In the genomic region with DNA sequence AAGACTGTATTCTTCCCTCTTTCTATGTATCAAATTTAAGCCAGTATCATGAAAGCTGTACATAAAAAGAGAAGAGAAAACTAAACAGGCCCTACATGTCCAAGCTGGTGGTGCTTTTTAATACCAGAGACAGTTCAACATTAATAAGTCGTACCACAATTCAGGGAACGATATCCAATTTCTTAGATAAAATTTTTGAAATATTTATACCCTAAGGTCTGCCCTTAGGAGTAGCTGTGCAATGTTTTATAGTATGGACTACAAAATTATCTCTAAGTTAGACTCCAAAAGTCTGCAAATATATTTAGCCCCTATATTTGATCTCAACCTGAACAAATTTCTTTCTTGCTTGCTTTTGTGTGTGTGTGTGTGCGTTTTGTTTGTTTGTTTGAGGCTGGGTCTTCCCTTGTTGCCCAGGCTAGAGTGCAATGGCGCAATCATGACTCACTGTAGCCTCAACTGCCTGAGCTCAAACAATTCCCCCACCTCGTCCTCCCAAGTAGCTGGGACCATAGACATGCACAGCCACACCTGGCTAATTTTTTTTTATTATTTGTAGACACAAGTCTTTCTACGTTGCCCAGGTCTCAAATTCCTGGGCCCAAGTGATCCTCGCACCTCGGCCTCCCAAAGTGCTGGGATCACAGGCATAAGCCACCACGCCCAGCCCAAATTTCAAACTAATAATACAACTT, we compare ENCODE assay signal across 11 cellular contexts. TPM values are rescaled to one million over a fixed set of nuclear protein-coding genes. Genes with fewer than 3 reads are reported as not detected.
A peak's percentile ranks its signal among the peaks of the same experiment; 100 is the strongest.
DNase-seq lines count a peak whose midpoint lies in the region; ATAC-seq, FAIRE-seq and TF ChIP-seq lines count a peak whose summit lies in the region.
"Had no signal": no experiment of that assay in that cellular context is flagged by ENCODE, and none has a peak within 500 bp of the region (broad histone marks: within the 10 kb centered on the region; RNA-seq: fewer than 3 reads in every experiment).

No MANE protein-coding gene starts in this region.

- no peaks in the 10 kb centered on the region for H3K9me3 ChIP-seq in heart right ventricle
- no peaks in the 10 kb centered on the region for H3K9me3 ChIP-seq in K562 (replicated peaks; ENCODE audit: control insufficient read depth, insufficient read depth, low read depth, low read length)
- no peaks in the 10 kb centered on the region for H3K9me3 ChIP-seq in mesenchymal stem cell (ENCODE audit: control insufficient read depth, low read length)

- no TSS peak for BruUV-seq in K562 (replicated peaks; lab: Mats Ljungman, UMichigan)

- H3K9me1 ChIP-seq in K562 (ENCODE audit: control insufficient read depth, insufficient read depth, low read length) = no peaks in the 10 kb centered on the region

- peaks cover 55% of the 10 kb centered on the region for H3K79me2 ChIP-seq in K562 (ENCODE audit: control insufficient read depth, insufficient read depth, low read length)

- H2BK5ac ChIP-seq in mesenchymal stem cell (ENCODE audit: low read depth, low read length, poor library complexity, severe bottlenecking) = no peak overlapping the region

- H3K27me3 ChIP-seq in heart right ventricle (no peaks in the 10 kb centered on the region), K562 (ENCODE audit: control insufficient read depth in 2 of 2, insufficient read depth in 2 of 2, low read length in 2 of 2) (no peaks in the 10 kb centered on the region), mesenchymal stem cell (ENCODE audit: control insufficient read depth in 1 of 2, insufficient read depth in 1 of 2, low read length in 2 of 2) (no peaks in the 10 kb centered on the region)

- POLR2A ChIA-PET in K562 (lab: Yijun Ruan, JAX) = interaction anchor here (0.6 to 1.8 kb wide), 7 partner anchors 9 to 78 kb away, joined by 3 to 19 read pairs (median 3); partner anchors contain the start of gene FRAT1

- ATAC-seq in heart right ventricle (peak in 2 of 8 donors; percentile 31 to 48), Right ventricle myocardium superior (ENCODE audit: poor library complexity) (no peak), K562 (peak; percentile 64), natural killer cell (no peak), GM18873 (IDR thresholded peaks at IDR 0.05; ENCODE audit: low FRiP score, unreplicated experiment) (no peak)

- no peak overlapping the region for H3K14ac ChIP-seq in mesenchymal stem cell (ENCODE audit: low read length in 2 of 2)

- no peaks in the 10 kb centered on the region for H3K9me3 Mint-ChIP-seq in natural killer cell
- H3K9me3 Mint-ChIP-seq: immature natural killer cell had no signal

- H2BK15ac ChIP-seq in mesenchymal stem cell (ENCODE audit: low read depth, poor library complexity, severe bottlenecking) = no peak overlapping the region

- no peaks in the 10 kb centered on the region for H3K36me3 Mint-ChIP-seq in natural killer cell
- H3K36me3 Mint-ChIP-seq: immature natural killer cell had no signal

- TF ChIP-seq POLR2A in K562 (conservative IDR thresholded peaks at IDR 0.05) = no peak
- no peak for TF ChIP-seq POLR2A in GM12891 (IDR thresholded peaks at IDR 0.05; ENCODE audit: low read depth, low read length)

- DNase-seq in heart right ventricle (no peak), Right ventricle myocardium superior (no peak), K562 (ENCODE audit: extremely low read depth in 1 of 4, low spot score in 3 of 4) (peak in 1 of 4 experiments; percentile 38), mesenchymal stem cell (peak; percentile 71), GM12891 (ENCODE audit: insufficient read length, low spot score) (no peak), natural killer cell (no peak), DMS 273 (lab: John Stamatoyannopoulos, UW; ENCODE audit: unreplicated experiment) (no peak)
- DNase-seq: activated CD8-positive, alpha-beta memory T cell treated with anti-CD3 and anti-CD28 coated beads for 24 hours; KG1 had no signal

- peaks cover 0 to 8% of the 10 kb centered on the region in 2 donors for H3K4me1 Mint-ChIP-seq in natural killer cell
- H3K4me1 Mint-ChIP-seq: immature natural killer cell had no signal

- no peak overlapping the region for H3K4ac ChIP-seq in mesenchymal stem cell (ENCODE audit: low read depth in 1 of 2, low read length in 2 of 2)

- peak overlapping the region in 1 of 2 experiments; percentile 24; a peak in 1 of 4 replicates for H3K9ac ChIP-seq in K562 (ENCODE audit: insufficient read depth in 1 of 2, low read depth in 2 of 2, low read length in 2 of 2)
- peak overlapping the region; percentile 68 for H3K9ac ChIP-seq in mesenchymal stem cell (ENCODE audit: low read length)

- no peak overlapping the region for H3K4me3 Mint-ChIP-seq in natural killer cell
- H3K4me3 Mint-ChIP-seq: immature natural killer cell had no signal

- no peaks in the 10 kb centered on the region for H3K36me3 ChIP-seq in heart right ventricle
- no peaks in the 10 kb centered on the region for H3K36me3 ChIP-seq in K562 (ENCODE audit: control insufficient read depth, insufficient read depth, low read length)
- H3K36me3 ChIP-seq in mesenchymal stem cell (ENCODE audit: control insufficient read depth in 1 of 2, insufficient read depth in 2 of 2, low read depth in 1 of 2, low read length in 2 of 2) = no peaks in the 10 kb centered on the region

- H3K4me3 ChIP-seq in heart right ventricle (peak overlapping the region in 1 of 10 donors; percentile 2), K562 (no peak overlapping the region), mesenchymal stem cell (ENCODE audit: insufficient read depth in 1 of 2, low read depth in 1 of 2, low read length in 2 of 2) (no peak overlapping the region)

- no peak overlapping the region for H4K8ac ChIP-seq in mesenchymal stem cell (ENCODE audit: low read length)

- no peaks in the 10 kb centered on the region for H3K27me3 Mint-ChIP-seq in natural killer cell (ENCODE audit: low read depth in 2 of 2)

- no peak for FAIRE-seq in K562 (lab: Jason Lieb, UNC)
- FAIRE-seq in GM12891 (lab: Jason Lieb, UNC) = no peak

- CTCF ChIA-PET in K562 (lab: Yijun Ruan, JAX; ENCODE audit: low intra/inter-chr PET ratio) = interaction anchor here (0.6 to 1.2 kb wide), 5 partner anchors 11 to 788 kb away, joined by 3 to 4 read pairs (median 4); no protein-coding TSS in a partner anchor

- in situ Hi-C loops in K562 (cut with MboI) = no loop called here

- H3K4me1 ChIP-seq in heart right ventricle = peaks cover 0 to 25% (median 20%) of the 10 kb centered on the region in 9 donors
- H3K4me1 ChIP-seq in K562 (replicated peaks in 1 of 2; ENCODE audit: control insufficient read depth in 2 of 2, insufficient read depth in 2 of 2, low read length in 2 of 2) = peaks cover 4 to 8% of the 10 kb centered on the region in 2 experiments; a peak in 4 of 5 replicates
- no peaks in the 10 kb centered on the region for H3K4me1 ChIP-seq in mesenchymal stem cell (ENCODE audit: control insufficient read depth, insufficient read depth, low read depth, low read length)

- H4K91ac ChIP-seq in mesenchymal stem cell (ENCODE audit: low read length) = no peak overlapping the region

- no peak overlapping the region for H3K4me2 ChIP-seq in K562 (ENCODE audit: insufficient read depth, low read length)
- no peak overlapping the region for H3K4me2 ChIP-seq in mesenchymal stem cell (ENCODE audit: low read length, poor library complexity, severe bottlenecking)

- peaks cover 16% of the 10 kb centered on the region for H3K79me1 ChIP-seq in mesenchymal stem cell (replicated peaks; ENCODE audit: low read length, poor library complexity, severe bottlenecking)

- no peak for TF ChIP-seq EP300 in K562 (IDR thresholded peaks at IDR 0.05; ENCODE audit: low read length)

- H2AK5ac ChIP-seq in mesenchymal stem cell (ENCODE audit: low read length, severe bottlenecking) = no peak overlapping the region

- no peak overlapping the region for H2BK120ac ChIP-seq in mesenchymal stem cell (ENCODE audit: low read depth, low read length)

- H3K27ac Mint-ChIP-seq in natural killer cell = no peak overlapping the region
- H3K27ac Mint-ChIP-seq: immature natural killer cell had no signal

- no peak overlapping the region for H3K18ac ChIP-seq in mesenchymal stem cell (ENCODE audit: low read depth in 1 of 2, low read length in 2 of 2)

- WGBS in heart right ventricle, 2 donors = 78 to 83% methylated on average over 9 of the region's 9 CpGs
- WGBS in K562 (ENCODE audit: insufficient coverage, low coverage, missing lambda C conversion rate) = 57% methylated on average over 8 of the region's 9 CpGs
- 76% methylated on average over 6 of the region's 9 CpGs for WGBS in mesenchymal stem cell

- intact Hi-C loops in heart right ventricle (cut with DNase I) = loop anchor here in 5 of 10 donors (2.0 to 10.0 kb wide), 5 partner anchors 53 to 78 kb away; partner anchors contain the start of gene FRAT2 (in 2 of the 5)
- intact Hi-C loops in Right ventricle myocardium superior (cut with DNase I) = no loop called here
- intact Hi-C loops in K562 (cut with micrococcal nuclease) = loop anchor here (2.0 kb wide), 2 partner anchors 54 to 76 kb away; no protein-coding TSS in a partner anchor
- intact Hi-C loops in natural killer cell (cut with micrococcal nuclease) = loop anchor here (2.0 to 5.0 kb wide), 2 partner anchors 53 to 78 kb away; partner anchors contain the start of gene FRAT2

- no peaks in the 10 kb centered on the region for H4K20me1 ChIP-seq in K562 (replicated peaks; ENCODE audit: control insufficient read depth, insufficient read depth, low read length)

- TF ChIP-seq CTCF in heart right ventricle (IDR thresholded peaks at IDR 0.05) = no peak
- no peak for TF ChIP-seq CTCF in K562 (IDR thresholded peaks at IDR 0.05 in 2 of 3, conservative IDR thresholded peaks at IDR 0.05 in 1 of 3; ENCODE audit: insufficient read depth in 2 of 3, low read depth in 1 of 3, low read length in 3 of 3)
- TF ChIP-seq CTCF in natural killer cell (IDR thresholded peaks at IDR 0.05) = no peak

- H3K23ac ChIP-seq in mesenchymal stem cell (ENCODE audit: low read length in 2 of 2) = no peak overlapping the region

- no peak overlapping the region for H2BK12ac ChIP-seq in mesenchymal stem cell (ENCODE audit: low read length in 2 of 2)

- H3K27ac ChIP-seq in heart right ventricle (peak overlapping the region in 6 of 10 donors; percentile 31 to 72 (median 48)), K562 (ENCODE audit: extremely low read depth, low read depth, low read length) (peak overlapping the region; percentile 63; the same call in 2 of the 3 replicates), mesenchymal stem cell (ENCODE audit: low read length, poor library complexity, severe bottlenecking) (no peak overlapping the region)

- TF ChIP-seq RAD21 in K562 (CRISPR knock-in tag; conservative IDR thresholded peaks at IDR 0.05 in 1 of 2, IDR thresholded peaks at IDR 0.05 in 1 of 2) = no peak

- H2AFZ ChIP-seq in K562 (ENCODE audit: low read depth, low read length) (no peak overlapping the region), mesenchymal stem cell (ENCODE audit: low read depth, low read length) (no peak overlapping the region)

RNA-seq across cellular contexts. Expression of gene ARHGAP19, which starts 13.2 kb away (rescaled TPM):
- total RNA-seq in heart right ventricle = 1 to 10 TPM; 2.3 to 6.2 (median 3.6) TPM
- polyA plus RNA-seq in heart right ventricle = 1 to 10 TPM; 1.5 to 1.7 TPM
- 5.9 TPM for total RNA-seq in Right ventricle myocardium superior
- total RNA-seq in K562 (2011; cell fraction: chromatin; rRNA removed; ENCODE audit: low replicate concordance) = 17.6 and 33.2 TPM in 2 replicates
- 11.2 and 15.7 TPM in 2 replicates for total RNA-seq in K562 (2011; cell fraction: nucleolus; rRNA removed)
- 26.4 and 33.4 TPM in 2 replicates for total RNA-seq in K562 (2011; cell fraction: nucleoplasm; rRNA removed)
- 14.4 and 14.9 TPM in 2 replicates for total RNA-seq in K562 (2014; rRNA removed)
- total RNA-seq in K562 (2014; rRNA removed; fragmentation: Illumina TruSeq; extraction: Trizol) = 28.1 and 31.6 TPM in 2 replicates
- 20.0 and 20.7 TPM in 2 replicates for total RNA-seq in K562 (2015; rRNA removed; fragmentation: Illumina TruSeq; extraction: Trizol)
- 23.2 and 27.5 TPM in 2 replicates for total RNA-seq in K562 (2021)
- polyA plus RNA-seq in K562 (2011; rRNA removed) = 49.5 and 50.2 TPM in 2 replicates
- polyA plus RNA-seq in K562 (2011; cell fraction: cytosol; rRNA removed) = 10.7 and 25.6 TPM in 2 replicates
- polyA plus RNA-seq in K562 (2011; cell fraction: nucleus; rRNA removed) = 25.2 and 45.5 TPM in 2 replicates
- polyA plus RNA-seq in K562 (2012) = 13.6 and 20.7 TPM in 2 replicates
- 21.1 and 26.8 TPM in 2 replicates for polyA plus RNA-seq in K562 (2014; fragmentation: Illumina TruSeq; extraction: Trizol)
- polyA plus RNA-seq in K562 (2014; fragmentation: Nextera tagmentation; extraction: Ambion mirVana) = 10 to 100 TPM; 14.8 to 27.4 TPM
- polyA plus RNA-seq in K562 (2014; rRNA removed) = 19.8 and 20.1 TPM in 2 replicates
- polyA minus RNA-seq in K562 (2011; rRNA and poly(A)+ RNA removed) = 36.4 and 39.9 TPM in 2 replicates
- 18.9 and 23.6 TPM in 2 replicates for polyA minus RNA-seq in K562 (2011; cell fraction: cytosol; rRNA and poly(A)+ RNA removed)
- 7.1 and 17.2 TPM in 2 replicates for polyA minus RNA-seq in K562 (2011; cell fraction: nucleus; rRNA and poly(A)+ RNA removed)
- polyA plus RNA-seq in mesenchymal stem cell (2013, experiment 1 of 2) = 6.8 TPM
- polyA plus RNA-seq in mesenchymal stem cell (2013, experiment 2 of 2) = 6.5 TPM
- 15.2 TPM for polyA plus RNA-seq in GM12891 (2012; ENCODE audit: low read depth, missing spikeins)
- total RNA-seq in natural killer cell = 10 to 100 TPM; 22.6 to 23.3 (median 22.7) TPM

RNA-seq across cellular contexts. Expression of gene FRAT1, which starts 39.8 kb away (rescaled TPM):
- 1 to 10 TPM; 2.3 to 6.6 (median 3.1) TPM for total RNA-seq in heart right ventricle
- polyA plus RNA-seq in heart right ventricle = 1 to 10 TPM; 1.3 to 1.5 TPM
- 5.3 TPM for total RNA-seq in Right ventricle myocardium superior
- 1.5 and 3.3 TPM in 2 replicates for total RNA-seq in K562 (2011; cell fraction: chromatin; rRNA removed; ENCODE audit: low replicate concordance)
- 3.5 and 5.1 TPM in 2 replicates for total RNA-seq in K562 (2011; cell fraction: nucleolus; rRNA removed)
- 2.3 and 2.4 TPM in 2 replicates for total RNA-seq in K562 (2011; cell fraction: nucleoplasm; rRNA removed)
- total RNA-seq in K562 (2014; rRNA removed) = 2.4 and 2.7 TPM in 2 replicates
- 1.4 and 1.7 TPM in 2 replicates for total RNA-seq in K562 (2014; rRNA removed; fragmentation: Illumina TruSeq; extraction: Trizol)
- total RNA-seq in K562 (2015; rRNA removed; fragmentation: Illumina TruSeq; extraction: Trizol) = 1.4 and 1.6 TPM in 2 replicates
- 4.6 and 4.7 TPM in 2 replicates for total RNA-seq in K562 (2021)
- polyA plus RNA-seq in K562 (2011; rRNA removed) = 1.2 and 1.3 TPM in 2 replicates
- 1.0 and 2.9 TPM in 2 replicates for polyA plus RNA-seq in K562 (2011; cell fraction: cytosol; rRNA removed)
- polyA plus RNA-seq in K562 (2011; cell fraction: nucleus; rRNA removed) = 2.0 and 2.1 TPM in 2 replicates
- 2.8 and 3.2 TPM in 2 replicates for polyA plus RNA-seq in K562 (2012)
- polyA plus RNA-seq in K562 (2014; fragmentation: Illumina TruSeq; extraction: Trizol) = 0.67 and 1.7 TPM in 2 replicates
- under 1 TPM; 0.11 to 0.17 TPM for polyA plus RNA-seq in K562 (2014; fragmentation: Nextera tagmentation; extraction: Ambion mirVana)
- polyA plus RNA-seq in K562 (2014; rRNA removed) = 2.3 and 2.4 TPM in 2 replicates
- 1.6 and 2.6 TPM in 2 replicates for polyA minus RNA-seq in K562 (2011; rRNA and poly(A)+ RNA removed)
- polyA minus RNA-seq in K562 (2011; cell fraction: cytosol; rRNA and poly(A)+ RNA removed) = 3.1 and 3.4 TPM in 2 replicates
- polyA minus RNA-seq in K562 (2011; cell fraction: nucleus; rRNA and poly(A)+ RNA removed) = 3.8 and 5.1 TPM in 2 replicates
- 0.88 TPM for polyA plus RNA-seq in mesenchymal stem cell (2013, experiment 1 of 2)
- 0.79 TPM for polyA plus RNA-seq in mesenchymal stem cell (2013, experiment 2 of 2)
- 0.12 TPM for polyA plus RNA-seq in GM12891 (2012; ENCODE audit: low read depth, missing spikeins)
- 10 to 100 TPM; 26.0 to 45.0 (median 32.1) TPM for total RNA-seq in natural killer cell

RNA-seq across cellular contexts. Expression of gene FRAT2, which starts 55.3 kb away (rescaled TPM):
- total RNA-seq in heart right ventricle = 10 to 100 TPM in 1 of 10 donors, 1 to 10 TPM in 9; 3.9 to 11.0 (median 5.8) TPM
- 1 to 10 TPM; 2.9 to 4.5 TPM for polyA plus RNA-seq in heart right ventricle
- 8.4 TPM for total RNA-seq in Right ventricle myocardium superior
- 5.7 and 5.9 TPM in 2 replicates for total RNA-seq in K562 (2011; cell fraction: chromatin; rRNA removed; ENCODE audit: low replicate concordance)
- 8.5 and 8.7 TPM in 2 replicates for total RNA-seq in K562 (2011; cell fraction: nucleolus; rRNA removed)
- 7.8 and 7.9 TPM in 2 replicates for total RNA-seq in K562 (2011; cell fraction: nucleoplasm; rRNA removed)
- 29.1 and 29.6 TPM in 2 replicates for total RNA-seq in K562 (2014; rRNA removed)
- 19.5 and 24.2 TPM in 2 replicates for total RNA-seq in K562 (2014; rRNA removed; fragmentation: Illumina TruSeq; extraction: Trizol)
- total RNA-seq in K562 (2015; rRNA removed; fragmentation: Illumina TruSeq; extraction: Trizol) = 18.1 and 19.1 TPM in 2 replicates
- 27.2 and 31.7 TPM in 2 replicates for total RNA-seq in K562 (2021)
- 9.9 and 14.1 TPM in 2 replicates for polyA plus RNA-seq in K562 (2011; rRNA removed)
- 13.8 and 18.7 TPM in 2 replicates for polyA plus RNA-seq in K562 (2011; cell fraction: cytosol; rRNA removed)
- 7.4 and 7.5 TPM in 2 replicates for polyA plus RNA-seq in K562 (2011; cell fraction: nucleus; rRNA removed)
- polyA plus RNA-seq in K562 (2012) = 11.5 and 14.1 TPM in 2 replicates
- 22.6 and 24.5 TPM in 2 replicates for polyA plus RNA-seq in K562 (2014; fragmentation: Illumina TruSeq; extraction: Trizol)
- polyA plus RNA-seq in K562 (2014; fragmentation: Nextera tagmentation; extraction: Ambion mirVana) = 1 to 10 TPM; 4.3 to 5.3 TPM
- polyA plus RNA-seq in K562 (2014; rRNA removed) = 26.2 and 27.0 TPM in 2 replicates
- polyA minus RNA-seq in K562 (2011; rRNA and poly(A)+ RNA removed) = 9.1 and 9.8 TPM in 2 replicates
- polyA minus RNA-seq in K562 (2011; cell fraction: cytosol; rRNA and poly(A)+ RNA removed) = 5.7 and 5.9 TPM in 2 replicates
- polyA minus RNA-seq in K562 (2011; cell fraction: nucleus; rRNA and poly(A)+ RNA removed) = 3.4 and 5.4 TPM in 2 replicates
- polyA plus RNA-seq in mesenchymal stem cell (2013, experiment 1 of 2) = 4.1 TPM
- polyA plus RNA-seq in mesenchymal stem cell (2013, experiment 2 of 2) = 4.2 TPM
- polyA plus RNA-seq in GM12891 (2012; ENCODE audit: low read depth, missing spikeins) = 1.2 TPM
- total RNA-seq in natural killer cell = 10 to 100 TPM; 18.7 to 23.4 (median 22.2) TPM
